ENCODE assay signal across 8 cellular contexts in the genomic region with DNA sequence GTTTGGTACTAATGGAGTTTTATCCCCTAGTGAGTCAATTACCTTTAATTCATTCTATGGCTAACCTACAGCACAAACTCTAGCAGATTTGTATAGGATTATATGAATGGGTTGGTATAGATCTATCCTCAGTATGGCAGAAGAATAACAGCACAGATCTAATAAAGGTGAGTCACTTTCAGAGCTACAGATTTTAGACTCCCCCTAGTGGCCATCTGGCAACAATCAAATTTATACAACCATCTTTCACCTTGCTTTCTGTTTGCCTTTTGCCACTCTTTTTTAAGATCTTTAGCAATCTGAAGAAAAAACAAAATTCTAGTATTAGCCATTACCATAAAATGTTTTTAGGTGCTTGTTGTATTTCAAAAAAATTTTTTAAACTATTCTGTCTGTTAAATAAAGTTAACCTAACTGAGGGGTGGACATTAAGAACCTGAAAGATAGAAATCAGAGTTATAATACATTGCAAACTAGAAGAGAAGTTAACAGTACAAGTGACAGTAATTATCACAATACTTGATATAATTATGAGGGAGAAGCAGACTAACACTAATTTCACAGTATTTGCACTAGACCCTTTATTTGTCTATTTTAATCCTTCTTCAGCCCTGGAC. TPM values are rescaled to one million over a fixed set of nuclear protein-coding genes. Genes with fewer than 3 reads are reported as not detected.
A peak's percentile ranks its signal among the peaks of the same experiment; 100 is the strongest.
DNase-seq lines count a peak whose midpoint lies in the region; ATAC-seq, FAIRE-seq and TF ChIP-seq lines count a peak whose summit lies in the region.

No MANE protein-coding gene starts in this region.

- no peak overlapping the region for H3K27ac Mint-ChIP-seq in astrocyte (ENCODE audit: unreplicated experiment)
- H3K27ac Mint-ChIP-seq in immature natural killer cell = peak overlapping the region in 4 of 6 donors; percentile 0 to 34 (median 18)

- peaks cover 9% of the 10 kb centered on the region for H3K4me1 Mint-ChIP-seq in astrocyte (ENCODE audit: low read depth, unreplicated experiment)
- peaks cover 8 to 12% of the 10 kb centered on the region in 2 donors for H3K4me1 Mint-ChIP-seq in immature natural killer cell

- TF ChIP-seq CTCF in astrocyte (IDR thresholded peaks at IDR 0.05; ENCODE audit: insufficient read depth, low read depth, low read length) (peak; percentile 84), suprapubic skin (IDR thresholded peaks at IDR 0.05) (peak; percentile 68 to 74)

- H3K36me3 ChIP-seq in astrocyte (ENCODE audit: insufficient read depth, low read length) = no peaks in the 10 kb centered on the region
- H3K36me3 ChIP-seq in suprapubic skin = no peaks in the 10 kb centered on the region

- TF ChIP-seq POLR2A in suprapubic skin (IDR thresholded peaks at IDR 0.05) = no peak

- peak; percentile 78 for ATAC-seq in HG03378 (IDR thresholded peaks at IDR 0.05; ENCODE audit: unreplicated experiment)

- H3K36me3 Mint-ChIP-seq in astrocyte (ENCODE audit: low read depth, unreplicated experiment) (no peaks in the 10 kb centered on the region), immature natural killer cell (peaks cover 0 to 7% (median 0%) of the 10 kb centered on the region in 3 donors)

- H3K9me3 Mint-ChIP-seq in astrocyte (ENCODE audit: unreplicated experiment) (no peaks in the 10 kb centered on the region), immature natural killer cell (no peaks in the 10 kb centered on the region)

- no peaks in the 10 kb centered on the region for H3K4me1 ChIP-seq in astrocyte (ENCODE audit: insufficient read depth, low read length)
- H3K4me1 ChIP-seq in suprapubic skin = no peaks in the 10 kb centered on the region

- H3K4me3 ChIP-seq in astrocyte (ENCODE audit: insufficient read depth, low read depth, low read length) (no peak overlapping the region), suprapubic skin (no peak overlapping the region)

- no peak overlapping the region for H2AFZ ChIP-seq in astrocyte (ENCODE audit: low read depth, low read length)

- no peaks in the 10 kb centered on the region for H4K20me1 ChIP-seq in astrocyte (ENCODE audit: insufficient read depth, low read length)

- H3K9ac ChIP-seq in astrocyte (ENCODE audit: low read length) = no peak overlapping the region

- no peak overlapping the region for H3K4me2 ChIP-seq in astrocyte (ENCODE audit: low read length)

- H3K27ac ChIP-seq in astrocyte (ENCODE audit: low read depth, low read length) (no peak overlapping the region), suprapubic skin (no peak overlapping the region)

- H3K4me3 Mint-ChIP-seq in astrocyte (ENCODE audit: unreplicated experiment) (no peak overlapping the region), immature natural killer cell (peak overlapping the region in 2 of 5 donors; percentile 7 to 56)

- H3K79me2 ChIP-seq in astrocyte (ENCODE audit: insufficient read depth, low read length) = no peaks in the 10 kb centered on the region

- H3K27me3 ChIP-seq in astrocyte (ENCODE audit: insufficient read depth, low read length) (no peaks in the 10 kb centered on the region), suprapubic skin (no peaks in the 10 kb centered on the region)

- H3K27me3 Mint-ChIP-seq in astrocyte (ENCODE audit: low read depth, unreplicated experiment) = no peaks in the 10 kb centered on the region
- H3K27me3 Mint-ChIP-seq in immature natural killer cell (ENCODE audit: low read depth in 3 of 3) = peaks cover 0 to 1% (median 0%) of the 10 kb centered on the region in 3 donors

- H3K9me3 ChIP-seq in astrocyte (ENCODE audit: insufficient read depth, low read depth, low read length) = no peaks in the 10 kb centered on the region
- H3K9me3 ChIP-seq in suprapubic skin = no peaks in the 10 kb centered on the region

- no peak for TF ChIP-seq EP300 in suprapubic skin (IDR thresholded peaks at IDR 0.05)

- DNase-seq in NCI-H524 (lab: John Stamatoyannopoulos, UW) (peak; percentile 28 to 67), NCI-H524 treated with DMSO at 0.1 percent for 48 hours (lab: John Stamatoyannopoulos, UW) (no peak), GM19239 (ENCODE audit: insufficient read length, low spot score) (peak; percentile 20), NCI-H69 (lab: John Stamatoyannopoulos, UW) (peak; percentile 77), astrocyte (ENCODE audit: low read depth) (peak; percentile 25), immature natural killer cell (peak; percentile 51 to 63 (median 61)), suprapubic skin (ENCODE audit: low spot score in 2 of 2) (no peak)

- FAIRE-seq in GM19239 (lab: Jason Lieb, UNC) = peak; percentile 94
- peak; percentile 55 for FAIRE-seq in astrocyte (lab: Jason Lieb, UNC)

RNA-seq across cellular contexts. Expression of a gene that starts 25.8 kb away (rescaled TPM):
- total RNA-seq in astrocyte (2.6 and 4.0 TPM in 2 replicates), suprapubic skin (1 to 10 TPM; 1.5 to 5.7 (median 4.1) TPM)
- polyA plus RNA-seq in immature natural killer cell = 1 to 10 TPM in 2 of 3 donors, not detected in 1; 1.4 to 2.4 TPM

RNA-seq across cellular contexts. Expression of a gene that starts 27.1 kb away (rescaled TPM):
- total RNA-seq in astrocyte (62.0 and 70.8 TPM in 2 replicates), suprapubic skin (10 to 100 TPM; 36.0 to 50.9 (median 50.4) TPM)
- polyA plus RNA-seq in immature natural killer cell = 100 to 1,000 TPM in 1 of 3 donors, 10 to 100 TPM in 2; 65.1 to 104 (median 80.0) TPM

Comparison
In these comparisons a context has a peak if more than half of its experiments do, and no peak if none do; other contexts are left out.
1. DNase-seq: peak in NCI-H524 (2 of 2), GM19239 (single experiment), NCI-H69 (single experiment), astrocyte (single experiment) and immature natural killer cell (3 of 3); none in NCI-H524 treated with DMSO at 0.1 percent for 48 hours (single experiment) and suprapubic skin (0 of 2).